ENCODE assay signal across 22 cellular contexts in the genomic region with DNA sequence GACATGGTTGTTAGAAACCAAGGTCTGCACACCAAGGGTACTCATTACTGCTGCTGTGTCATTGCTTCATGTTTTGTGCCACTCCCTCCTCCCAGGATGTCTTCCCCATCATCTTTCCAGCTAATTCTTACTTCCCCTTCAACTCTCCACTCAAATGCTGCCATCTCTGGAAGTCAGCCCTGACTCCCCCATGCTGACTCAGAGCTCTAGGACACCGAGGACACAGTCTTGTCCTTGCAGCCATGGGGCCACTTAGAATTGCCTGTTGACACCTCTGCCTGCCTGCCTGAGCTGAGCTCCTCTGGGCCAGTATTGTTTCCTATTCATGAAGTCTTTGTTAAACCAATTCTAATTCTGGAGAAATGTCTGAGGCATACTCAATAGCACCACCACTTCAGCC.
"Had no signal": no experiment of that assay in that cellular context is flagged by ENCODE, and none has a peak within 500 bp of the region (broad histone marks: within the 10 kb centered on the region; RNA-seq: fewer than 3 reads in every experiment).

No MANE protein-coding gene starts in this region.

- H3K27ac Mint-ChIP-seq: activated B cell treated with CpG ODN at 0.5 μM for 24 hours; activated CD8-positive, alpha-beta T cell treated with anti-CD3 and anti-CD28 coated beads for 36 hours; activated naive CD4-positive, alpha-beta T cell treated with anti-CD3 and anti-CD28 coated beads for 36 hours; activated T-helper 1 cell treated with anti-CD3 and anti-CD28 coated beads, Interleukin-12 subunit alpha, Interleukin-12 subunit beta, Interleukin-2, Interleukin-4 antibody, amounts not matched to agents 30 ng/mL and 10 ng/mL and 1 ng/mL, durations not matched to agents 14 hours and 24 hours and 36 hours; nephron progenitor cell; progenitor cell of endocrine pancreas; stimulated activated effector memory CD8-positive, alpha-beta T cell treated with anti-CD3 and anti-CD28 coated beads, Interleukin-12 subunit alpha, Interleukin-12 subunit beta, amount 100 ng/mL, for 72 hours had no signal

- H3K4me1 Mint-ChIP-seq: activated B cell treated with CpG ODN at 0.5 μM for 24 hours, nephron progenitor cell had no signal

- H3K9me3 Mint-ChIP-seq: activated naive CD4-positive, alpha-beta T cell treated with anti-CD3 and anti-CD28 coated beads for 36 hours; activated T-helper 1 cell treated with anti-CD3 and anti-CD28 coated beads, Interleukin-12 subunit alpha, Interleukin-12 subunit beta, Interleukin-2, Interleukin-4 antibody, amounts not matched to agents 30 ng/mL and 10 ng/mL and 1 ng/mL, durations not matched to agents 14 hours and 24 hours and 36 hours had no signal

- DNase-seq: activated B cell treated with CpG ODN at 0.5 μM for 24 hours; activated CD4-positive, alpha-beta T cell treated with anti-CD3 and anti-CD28 coated beads, Interleukin-2, amount 50 U/mL, for 1 hour; activated CD8-positive, alpha-beta T cell treated with anti-CD3 and anti-CD28 coated beads for 36 hours; activated effector memory CD4-positive, alpha-beta T cell treated with anti-CD3 and anti-CD28 coated beads, Interleukin-2, amount 50 U/mL, for 16 hours; activated naive CD4-positive, alpha-beta T cell treated with anti-CD3 and anti-CD28 coated beads for 36 hours; activated T-cell treated with anti-CD3 and anti-CD28 coated beads, Interleukin-2, amount 50 U/mL, for 1 hour; colonic mucosa; dorsolateral prefrontal cortex; effector memory CD4-positive, alpha-beta T cell; left ventricle myocardium superior; nephron progenitor cell; ovary; sigmoid colon; small intestine; stimulated activated CD4-positive, alpha-beta T cell treated with anti-CD3 and anti-CD28 coated beads, Interleukin-4, amount 100 ng/mL, for 24 hours; stomach; T-helper 2 cell; thyroid gland; upper lobe of right lung had no signal

- H3K27me3 Mint-ChIP-seq: activated B cell treated with CpG ODN at 0.5 μM for 24 hours; activated CD8-positive, alpha-beta T cell treated with anti-CD3 and anti-CD28 coated beads for 36 hours had no signal

- ATAC-seq: activated CD8-positive, alpha-beta T cell treated with anti-CD3 and anti-CD28 coated beads for 36 hours; left ventricle myocardium superior; stimulated activated effector memory CD8-positive, alpha-beta T cell treated with anti-CD3 and anti-CD28 coated beads, Interleukin-12 subunit alpha, Interleukin-12 subunit beta, amount 100 ng/mL, for 72 hours; upper lobe of right lung had no signal

- H3K4me3 Mint-ChIP-seq: activated B cell treated with CpG ODN at 0.5 μM for 24 hours; activated CD8-positive, alpha-beta T cell treated with anti-CD3 and anti-CD28 coated beads for 36 hours; activated naive CD4-positive, alpha-beta T cell treated with anti-CD3 and anti-CD28 coated beads for 36 hours; activated T-helper 1 cell treated with anti-CD3 and anti-CD28 coated beads, Interleukin-12 subunit alpha, Interleukin-12 subunit beta, Interleukin-2, Interleukin-4 antibody, amounts not matched to agents 30 ng/mL and 10 ng/mL and 1 ng/mL, durations not matched to agents 14 hours and 24 hours and 36 hours; nephron progenitor cell; stimulated activated effector memory CD8-positive, alpha-beta T cell treated with anti-CD3 and anti-CD28 coated beads, Interleukin-12 subunit alpha, Interleukin-12 subunit beta, amount 100 ng/mL, for 72 hours had no signal

- H3K36me3 Mint-ChIP-seq: stimulated activated effector memory CD8-positive, alpha-beta T cell treated with anti-CD3 and anti-CD28 coated beads, Interleukin-12 subunit alpha, Interleukin-12 subunit beta, amount 100 ng/mL, for 72 hours had no signal
